Comparison of ENCODE assay signal across 13 cellular contexts in genomic region chrX:357035-357692, GRCh38. TPM values are rescaled to one million over a fixed set of nuclear protein-coding genes. Genes with fewer than 3 reads are reported as not detected.
DNase-seq lines count a peak whose midpoint lies in the region; FAIRE-seq and TF ChIP-seq lines count a peak whose summit lies in the region.
"Had no signal": no experiment of that assay in that cellular context is flagged by ENCODE, and none has a peak within 500 bp of the region (broad histone marks: within the 10 kb centered on the region; RNA-seq: fewer than 3 reads in every experiment).

No MANE protein-coding gene starts in this region.

- H3K4me1 Mint-ChIP-seq in CD4-positive, alpha-beta memory T cell, result peaks cover 17 to 33% (median 22%) of the 10 kb centered on the region in 4 donors
- peaks cover 17% of the 10 kb centered on the region for H3K4me1 Mint-ChIP-seq in T-helper 2 cell treated with Interferon-gamma antibody and Interleukin-4, amounts not matched to agents 5 μg/mL and 100 μg/mL, for 36 hours (ENCODE audit: low read depth)

- H3K36me3 Mint-ChIP-seq in CD4-positive, alpha-beta memory T cell, result peaks cover 26 to 37% of the 10 kb centered on the region in 2 donors
- peaks cover 52% of the 10 kb centered on the region for H3K36me3 Mint-ChIP-seq in T-helper 2 cell treated with Interferon-gamma antibody and Interleukin-4, amounts not matched to agents 5 μg/mL and 100 μg/mL, for 36 hours (ENCODE audit: low read depth)

- intact Hi-C loops in CD4-positive, alpha-beta memory T cell (cut with micrococcal nuclease), result loop anchor here (1.0 to 2.0 kb wide), 2 partner anchors 30 to 38 kb away; partner anchors contain the start of gene GTPBP6
- intact Hi-C loops in kidney (cut with DNase I), result no loop called here

- H3K4me3 ChIP-seq in BLaER1 treated with 17β-estradiol and CSF1 and Interleukin-3, amounts not matched to agents 10 nM and 100 nM, result peak overlapping the region in 1 of 10 experiments; percentile 44; a peak in 1 of 20 replicates
- H3K4me3 ChIP-seq in CD4-positive, alpha-beta memory T cell (ENCODE audit: low read length in 2 of 2), result no peak overlapping the region
- H3K4me3 ChIP-seq in kidney (ENCODE audit: low read length in 2 of 2), result no peak overlapping the region

- H3K4me2 ChIP-seq in BLaER1 treated with 17β-estradiol and CSF1 and Interleukin-3, amounts not matched to agents 10 nM and 100 nM, result peak overlapping the region; percentile 50 to 91 (median 79)

- H4K20me1 ChIP-seq in BLaER1 treated with 17β-estradiol and CSF1 and Interleukin-3, amounts not matched to agents 10 nM and 100 nM, result peaks cover 0 to 4% (median 0%) of the 10 kb centered on the region in 11 experiments; a peak in 1 of 22 replicates

- H3K4me1 ChIP-seq in BLaER1 treated with 17β-estradiol and CSF1 and Interleukin-3, amounts not matched to agents 10 nM and 100 nM, result peaks cover 35 to 50% (median 47%) of the 10 kb centered on the region in 10 experiments
- H3K4me1 ChIP-seq in CD4-positive, alpha-beta memory T cell (ENCODE audit: insufficient read depth, low read length), result peaks cover 15% of the 10 kb centered on the region
- no peaks in the 10 kb centered on the region for H3K4me1 ChIP-seq in kidney (ENCODE audit: control insufficient read depth in 1 of 2, insufficient read depth in 1 of 2, low read depth in 1 of 2, low read length in 2 of 2)
- H3K4me1 ChIP-seq: parathyroid adenoma had no signal

- POLR2A ChIA-PET in CD4-positive, alpha-beta memory T cell (lab: Charles Lee; ENCODE audit: partially characterized antibody), result no interaction called here

- peaks cover 32 to 41% (median 38%) of the 10 kb centered on the region in 11 experiments for H3K9me3 ChIP-seq in BLaER1 treated with 17β-estradiol and CSF1 and Interleukin-3, amounts not matched to agents 10 nM and 100 nM (replicated peaks in 1 of 11)
- H3K9me3 ChIP-seq in CD4-positive, alpha-beta memory T cell (ENCODE audit: control insufficient read depth in 1 of 2, low read length in 2 of 2), result no peaks in the 10 kb centered on the region
- peaks cover 0 to 2% of the 10 kb centered on the region in 2 donors for H3K9me3 ChIP-seq in kidney (ENCODE audit: control insufficient read depth in 1 of 2, low read length in 2 of 2)

- H3K27ac Mint-ChIP-seq in CD4-positive, alpha-beta memory T cell, result peak overlapping the region; percentile 73 to 97 (median 94)
- peak overlapping the region; percentile 95 for H3K27ac Mint-ChIP-seq in T-helper 2 cell treated with Interferon-gamma antibody and Interleukin-4, amounts not matched to agents 5 μg/mL and 100 μg/mL, for 36 hours

- no peak for TF ChIP-seq CTCF in kidney (IDR thresholded peaks at IDR 0.05; ENCODE audit: borderline replicate concordance, extremely low read depth, insufficient read depth)

- H3K36me3 ChIP-seq in BLaER1 treated with 17β-estradiol and CSF1 and Interleukin-3, amounts not matched to agents 10 nM and 100 nM, result peaks cover 28 to 49% (median 41%) of the 10 kb centered on the region in 11 experiments
- no peaks in the 10 kb centered on the region for H3K36me3 ChIP-seq in CD4-positive, alpha-beta memory T cell (ENCODE audit: insufficient read depth, low read length)
- H3K36me3 ChIP-seq in kidney (ENCODE audit: control insufficient read depth in 1 of 2, insufficient read depth in 2 of 2, low read length in 2 of 2), result peaks cover 0 to 3% of the 10 kb centered on the region in 2 donors

- no peak for DNase-seq in CD4-positive, alpha-beta memory T cell
- DNase-seq in T-helper 2 cell treated with Interferon-gamma antibody and Interleukin-4, amounts not matched to agents 5 μg/mL and 100 μg/mL, for 36 hours (ENCODE audit: low spot score), result no peak
- DNase-seq in kidney (peak; percentile 25), Kasumi-1 (lab: John Stamatoyannopoulos, UW) (no peak), GM12891 (ENCODE audit: insufficient read length, low spot score) (no peak), DMS 273 treated with DMSO at 0.1 percent for 48 hours (lab: John Stamatoyannopoulos, UW) (no peak)
- DNase-seq in effector CD4-positive, alpha-beta T cell, result no peak
- DNase-seq: C1 segment of cervical spinal cord, trophoblast cell had no signal

- H3K9ac ChIP-seq in BLaER1 treated with 17β-estradiol and CSF1 and Interleukin-3, amounts not matched to agents 10 nM and 100 nM, result peak overlapping the region; percentile 5 to 79 (median 63); a peak in 16 of 22 replicates
- H3K9ac ChIP-seq in kidney (ENCODE audit: low read length in 2 of 2), result no peak overlapping the region
- H3K9ac ChIP-seq: parathyroid adenoma had no signal

- FAIRE-seq in kidney (lab: Jason Lieb, UNC) (no peak), GM12891 (lab: Jason Lieb, UNC) (no peak)
- FAIRE-seq: H1, RCC 7860 had no signal

- CTCF ChIA-PET in CD4-positive, alpha-beta memory T cell (lab: Charles Lee; ENCODE audit: partially characterized antibody), result no interaction called here

- peaks cover 2 to 27% (median 14%) of the 10 kb centered on the region in 8 donors for H3K9me3 Mint-ChIP-seq in CD4-positive, alpha-beta memory T cell
- H3K9me3 Mint-ChIP-seq in T-helper 2 cell treated with Interferon-gamma antibody and Interleukin-4, amounts not matched to agents 5 μg/mL and 100 μg/mL, for 36 hours, result peaks cover 22% of the 10 kb centered on the region

- no peaks in the 10 kb centered on the region for H3K27me3 ChIP-seq in BLaER1 treated with 17β-estradiol and CSF1 and Interleukin-3, amounts not matched to agents 10 nM and 100 nM
- no peaks in the 10 kb centered on the region for H3K27me3 ChIP-seq in CD4-positive, alpha-beta memory T cell (ENCODE audit: insufficient read depth, low read length)

- H3K27ac ChIP-seq in BLaER1 treated with 17β-estradiol and CSF1 and Interleukin-3, amounts not matched to agents 10 nM and 100 nM, result peak overlapping the region in 10 of 11 experiments; percentile 67 to 93 (median 84); a peak in 20 of 22 replicates
- H3K27ac ChIP-seq in CD4-positive, alpha-beta memory T cell (ENCODE audit: low read depth, low read length), result peak overlapping the region; percentile 3
- no peak overlapping the region for H3K27ac ChIP-seq in kidney (ENCODE audit: low read depth in 2 of 2, low read length in 2 of 2)
- H3K27ac ChIP-seq: parathyroid adenoma had no signal

- H3K27me3 Mint-ChIP-seq in CD4-positive, alpha-beta memory T cell, result no peaks in the 10 kb centered on the region
- H3K27me3 Mint-ChIP-seq in T-helper 2 cell treated with Interferon-gamma antibody and Interleukin-4, amounts not matched to agents 5 μg/mL and 100 μg/mL, for 36 hours (ENCODE audit: low read depth), result no peaks in the 10 kb centered on the region

- H3K4me3 Mint-ChIP-seq in CD4-positive, alpha-beta memory T cell, result peak overlapping the region; percentile 21 to 73 (median 52)
- peak overlapping the region; percentile 70 for H3K4me3 Mint-ChIP-seq in T-helper 2 cell treated with Interferon-gamma antibody and Interleukin-4, amounts not matched to agents 5 μg/mL and 100 μg/mL, for 36 hours

- no peak for TF ChIP-seq POLR2A in GM12891 (IDR thresholded peaks at IDR 0.05; ENCODE audit: low read depth, low read length)

TF ChIP-seq in GM12891, 5 proteins besides CTCF, POLR2A, EP300 and RAD21:
- TF ChIP-seq SPI1 (IDR thresholded peaks at IDR 0.05; ENCODE audit: low read depth, low read length) (no peak), POLR2AphosphoS5 (IDR thresholded peaks at IDR 0.05; ENCODE audit: low read depth, low read length) (no peak), TAF1 (IDR thresholded peaks at IDR 0.05; ENCODE audit: low read depth, low read length) (no peak), POU2F2 (IDR thresholded peaks at IDR 0.05; ENCODE audit: low read depth, low read length) (no peak), PAX5 (IDR thresholded peaks at IDR 0.05; ENCODE audit: insufficient read depth, low read length, severe bottlenecking) (no peak)

RNA-seq across cellular contexts. Expression of gene PPP2R3B, which starts 29.5 kb away (rescaled TPM):
- total RNA-seq in CD4-positive, alpha-beta memory T cell, result 10 to 100 TPM; 42.3 to 45.2 TPM
- 1 to 10 TPM; 8.0 to 8.4 TPM for polyA plus RNA-seq in CD4-positive, alpha-beta memory T cell
- 14.4 TPM for total RNA-seq in kidney
- 14.1 TPM for polyA plus RNA-seq in kidney (ENCODE audit: insufficient read depth, low read depth, low replicate concordance)
- polyA plus RNA-seq in GM12891 (2012; ENCODE audit: low read depth, missing spikeins), result 12.9 TPM

RNA-seq across cellular contexts. Expression of gene GTPBP6, which starts 38.6 kb away (rescaled TPM):
- 10 to 100 TPM; 77.1 to 79.3 TPM for total RNA-seq in CD4-positive, alpha-beta memory T cell
- 10 to 100 TPM; 34.8 to 49.4 TPM for polyA plus RNA-seq in CD4-positive, alpha-beta memory T cell
- total RNA-seq in kidney, result 50.1 TPM
- 61.9 TPM for polyA plus RNA-seq in kidney (ENCODE audit: insufficient read depth, low read depth, low replicate concordance)
- 29.7 TPM for polyA plus RNA-seq in GM12891 (2012; ENCODE audit: low read depth, missing spikeins)

Comparison
In these comparisons a context has a peak if more than half of its experiments do, and no peak if none do; other contexts are left out.
1. H3K27ac ChIP-seq: peak in BLaER1 treated with 17β-estradiol and CSF1 and Interleukin-3, amounts not matched to agents 10 nM and 100 nM (10 of 11) and CD4-positive, alpha-beta memory T cell (single experiment); none in kidney (0 of 2).
2. H3K9ac ChIP-seq: peak in BLaER1 treated with 17β-estradiol and CSF1 and Interleukin-3, amounts not matched to agents 10 nM and 100 nM (11 of 11); none in kidney (0 of 2).